Comparison of ENCODE assay signal across 9 cellular contexts in the genomic region with DNA sequence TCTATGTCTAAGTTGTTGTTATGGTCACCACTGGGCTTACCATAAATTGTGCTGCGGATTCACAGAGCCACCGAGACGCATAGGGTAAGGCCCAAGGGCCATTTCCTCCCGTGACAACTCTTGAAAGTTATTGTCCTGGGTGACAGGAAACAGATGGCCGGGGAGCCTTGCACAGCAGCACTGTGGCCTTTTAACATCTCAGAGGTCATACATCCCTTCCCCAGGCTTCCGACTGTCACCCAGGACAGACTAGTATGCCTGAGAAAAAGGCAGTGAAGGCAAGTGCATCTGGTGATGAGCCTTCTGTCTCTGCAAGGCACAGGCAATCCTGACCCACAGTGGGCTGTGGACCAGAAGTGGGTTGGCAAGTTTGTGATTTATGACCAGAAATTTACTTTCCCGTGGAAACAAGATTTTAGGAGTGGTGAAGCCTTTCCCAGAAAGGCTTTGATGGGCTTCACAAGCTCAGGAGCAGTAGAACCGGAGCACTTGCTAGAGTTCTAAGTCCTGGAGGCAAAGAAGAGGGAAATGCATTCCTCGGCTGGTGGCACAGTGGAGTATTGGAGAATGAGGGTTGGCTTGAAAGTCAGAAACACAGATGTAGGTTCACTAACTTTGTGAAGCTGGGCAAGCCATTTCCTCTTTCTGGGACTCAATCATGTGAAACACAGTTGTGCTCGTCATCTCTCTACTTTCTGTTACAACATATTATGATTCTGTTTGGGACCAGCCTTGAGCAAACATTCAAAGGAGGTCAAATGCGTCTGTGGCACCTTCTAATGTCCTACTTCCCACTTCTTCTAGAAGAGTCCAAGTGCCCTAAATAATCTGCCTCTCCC. TPM values are rescaled to one million over a fixed set of nuclear protein-coding genes. Genes with fewer than 3 reads are reported as not detected.
DNase-seq lines count a peak whose midpoint lies in the region; ATAC-seq and TF ChIP-seq lines count a peak whose summit lies in the region.
"Had no signal": no experiment of that assay in that cellular context is flagged by ENCODE, and none has a peak within 500 bp of the region (broad histone marks: within the 10 kb centered on the region; RNA-seq: fewer than 3 reads in every experiment).

No MANE protein-coding gene starts in this region.

- H3K27me3 ChIP-seq in right lobe of liver = no peaks in the 10 kb centered on the region
- H3K27me3 ChIP-seq in PC-3 (ENCODE audit: low read length) = peaks cover 54% of the 10 kb centered on the region
- H3K27me3 ChIP-seq in CD8-positive, alpha-beta memory T cell (ENCODE audit: insufficient read depth, low read length, poor library complexity, severe bottlenecking) = no peaks in the 10 kb centered on the region

- H2AFZ ChIP-seq in PC-3 (ENCODE audit: low read length) = no peak overlapping the region

- no peak overlapping the region for H3K4me2 ChIP-seq in PC-3 (ENCODE audit: low read length)

- no peak overlapping the region for H3K4me3 ChIP-seq in right lobe of liver
- no peak overlapping the region for H3K4me3 ChIP-seq in PC-3 (ENCODE audit: low read length)
- H3K4me3 ChIP-seq in CD8-positive, alpha-beta memory T cell (ENCODE audit: low read length) = no peak overlapping the region
- H3K4me3 ChIP-seq: SJSA1 had no signal

- H3K4me1 ChIP-seq in right lobe of liver = no peaks in the 10 kb centered on the region
- peaks cover 4% of the 10 kb centered on the region for H3K4me1 ChIP-seq in PC-3 (ENCODE audit: insufficient read depth, low read length)
- no peaks in the 10 kb centered on the region for H3K4me1 ChIP-seq in CD8-positive, alpha-beta memory T cell (ENCODE audit: insufficient read depth, low read length)
- H3K4me1 ChIP-seq: SJSA1 had no signal

- no peaks in the 10 kb centered on the region for H3K9me3 Mint-ChIP-seq in activated CD8-positive, alpha-beta T cell treated with anti-CD3 and anti-CD28 coated beads, Interleukin-2, amount 10 ng/mL, durations not matched to agents 7 days and 5 days (ENCODE audit: insufficient read depth)
- H3K9me3 Mint-ChIP-seq in CD8-positive, alpha-beta memory T cell = no peaks in the 10 kb centered on the region

- BruUV-seq in PC-3 (replicated peaks; lab: Mats Ljungman, UMichigan) = no TSS peak

- CTCF ChIA-PET in PC-3 (lab: Charles Lee) = no interaction called here
- CTCF ChIA-PET in activated CD8-positive, alpha-beta T cell treated with anti-CD3 and anti-CD28 coated beads, Interleukin-2, amount 10 ng/mL, durations not matched to agents 7 days and 5 days (lab: Charles Lee) = interaction anchor here (1.7 kb wide), 1 partner anchor 49 kb away, joined by 4 read pairs; no protein-coding TSS in a partner anchor
- CTCF ChIA-PET in CD8-positive, alpha-beta memory T cell (lab: Charles Lee) = no interaction called here

- 38% methylated on average over 10 of the region's 11 CpGs for WGBS in right lobe of liver (ENCODE audit: insufficient coverage, low coverage, low lambda C conversion rate, missing lambda C conversion rate)

- no peak for TF ChIP-seq POLR2A in GM18505 (IDR thresholded peaks at IDR 0.05; ENCODE audit: borderline replicate concordance, extremely low read depth, insufficient read depth, insufficient read length)
- no peak for TF ChIP-seq POLR2A in right lobe of liver (IDR thresholded peaks at IDR 0.05)

- H3K4me1 Mint-ChIP-seq in activated CD8-positive, alpha-beta T cell treated with anti-CD3 and anti-CD28 coated beads, Interleukin-2, amount 10 ng/mL, durations not matched to agents 7 days and 5 days (ENCODE audit: low read depth) = peaks cover 25% of the 10 kb centered on the region
- H3K4me1 Mint-ChIP-seq in CD8-positive, alpha-beta memory T cell = peaks cover 0 to 3% (median 0%) of the 10 kb centered on the region in 3 donors

- H3K9ac ChIP-seq in PC-3 (ENCODE audit: low read length) = no peak overlapping the region

- no peak overlapping the region for H3K27ac Mint-ChIP-seq in activated CD8-positive, alpha-beta T cell treated with anti-CD3 and anti-CD28 coated beads, Interleukin-2, amount 10 ng/mL, durations not matched to agents 7 days and 5 days
- peak overlapping the region in 1 of 8 donors; percentile 24 for H3K27ac Mint-ChIP-seq in CD8-positive, alpha-beta memory T cell

- H3F3A ChIP-seq in PC-3 (ENCODE audit: low read length, unreplicated experiment) = no peaks in the 10 kb centered on the region

- no peaks in the 10 kb centered on the region for H3K79me2 ChIP-seq in PC-3 (ENCODE audit: low read length)

- POLR2A ChIA-PET in PC-3 (lab: Charles Lee; ENCODE audit: unreplicated experiment) = no interaction called here
- POLR2A ChIA-PET in activated CD8-positive, alpha-beta T cell treated with anti-CD3 and anti-CD28 coated beads, Interleukin-2, amount 10 ng/mL, durations not matched to agents 7 days and 5 days (lab: Charles Lee) = no interaction called here
- POLR2A ChIA-PET in CD8-positive, alpha-beta memory T cell (lab: Charles Lee) = no interaction called here

- no peaks in the 10 kb centered on the region for H3K36me3 Mint-ChIP-seq in activated CD8-positive, alpha-beta T cell treated with anti-CD3 and anti-CD28 coated beads, Interleukin-2, amount 10 ng/mL, durations not matched to agents 7 days and 5 days (ENCODE audit: low read depth)
- H3K36me3 Mint-ChIP-seq in CD8-positive, alpha-beta memory T cell = peaks cover 0 to 11% (median 2%) of the 10 kb centered on the region in 3 donors

- no peak overlapping the region for H3K27ac ChIP-seq in right lobe of liver
- no peak overlapping the region for H3K27ac ChIP-seq in PC-3 (ENCODE audit: low read length)
- no peak overlapping the region for H3K27ac ChIP-seq in CD8-positive, alpha-beta memory T cell (ENCODE audit: low read depth, low read length)
- H3K27ac ChIP-seq: SJSA1 had no signal

- DNase-seq in right lobe of liver (no peak), PC-3 (no peak), cerebellar nuclear complex (lab: John Stamatoyannopoulos, UW) (no peak)
- DNase-seq in activated CD8-positive, alpha-beta T cell treated with anti-CD3 and anti-CD28 coated beads, Interleukin-2, amount 10 ng/mL, durations not matched to agents 7 days and 5 days = no peak
- DNase-seq in CD8-positive, alpha-beta memory T cell = no peak

- H3K9me2 ChIP-seq in PC-3 (replicated peaks; ENCODE audit: low read length) = no peaks in the 10 kb centered on the region

- TF ChIP-seq CTCF in right lobe of liver (IDR thresholded peaks at IDR 0.05) = no peak
- no peak for TF ChIP-seq CTCF in PC-3 (conservative IDR thresholded peaks at IDR 0.05; ENCODE audit: low read depth, low read length)

- H4K20me1 ChIP-seq in PC-3 (ENCODE audit: low read length) = no peaks in the 10 kb centered on the region

- H3K4me3 Mint-ChIP-seq in activated CD8-positive, alpha-beta T cell treated with anti-CD3 and anti-CD28 coated beads, Interleukin-2, amount 10 ng/mL, durations not matched to agents 7 days and 5 days = no peak overlapping the region
- no peak overlapping the region for H3K4me3 Mint-ChIP-seq in CD8-positive, alpha-beta memory T cell

- peak; percentile 70 for ATAC-seq in GM18505 (IDR thresholded peaks at IDR 0.05; ENCODE audit: unreplicated experiment)
- ATAC-seq in GM21529 (IDR thresholded peaks at IDR 0.05; ENCODE audit: unreplicated experiment) = peak; percentile 73
- peak; percentile 68 for ATAC-seq in HG03521 (IDR thresholded peaks at IDR 0.05; ENCODE audit: unreplicated experiment)
- ATAC-seq in right lobe of liver = peak; percentile 27 to 53 (median 44)
- no peak for ATAC-seq in PC-3
- ATAC-seq in activated CD8-positive, alpha-beta T cell treated with anti-CD3 and anti-CD28 coated beads, Interleukin-2, amount 10 ng/mL, durations not matched to agents 7 days and 5 days = no peak

- intact Hi-C loops in right lobe of liver (cut with DNase I) = no loop called here
- intact Hi-C loops in PC-3 (cut with micrococcal nuclease) = no loop called here

- H3K36me3 ChIP-seq in right lobe of liver (no peaks in the 10 kb centered on the region), PC-3 (ENCODE audit: low read depth, low read length) (no peaks in the 10 kb centered on the region)
- no peaks in the 10 kb centered on the region for H3K36me3 ChIP-seq in CD8-positive, alpha-beta memory T cell (ENCODE audit: insufficient read depth, low read length)
- H3K36me3 ChIP-seq: SJSA1 had no signal

- H3K9me3 ChIP-seq in right lobe of liver = no peaks in the 10 kb centered on the region
- no peaks in the 10 kb centered on the region for H3K9me3 ChIP-seq in PC-3 (ENCODE audit: low read length)
- no peaks in the 10 kb centered on the region for H3K9me3 ChIP-seq in CD8-positive, alpha-beta memory T cell (ENCODE audit: low read length)
- H3K9me3 ChIP-seq: SJSA1 had no signal

- peaks cover 19% of the 10 kb centered on the region for H3K27me3 Mint-ChIP-seq in activated CD8-positive, alpha-beta T cell treated with anti-CD3 and anti-CD28 coated beads, Interleukin-2, amount 10 ng/mL, durations not matched to agents 7 days and 5 days (ENCODE audit: low read depth)
- peaks cover 11 to 39% of the 10 kb centered on the region in 2 donors for H3K27me3 Mint-ChIP-seq in CD8-positive, alpha-beta memory T cell

RNA-seq across cellular contexts. Expression of a gene that starts 2.0 kb away (rescaled TPM):
- total RNA-seq in right lobe of liver (under 1 TPM in 1 of 6 experiments, not detected in 5; 0.12 TPM), PC-3 (2014; rRNA removed) (0.35 TPM in 1 of 2 replicates, not detected in the other)
- not detected for total RNA-seq in activated CD8-positive, alpha-beta T cell treated with anti-CD3 and anti-CD28 coated beads, Interleukin-2, amount 10 ng/mL, durations not matched to agents 7 days and 5 days
- under 1 TPM; 0.31 to 0.40 TPM for total RNA-seq in CD8-positive, alpha-beta memory T cell
- polyA plus RNA-seq in CD8-positive, alpha-beta memory T cell = 0.07 TPM
- total RNA-seq: SJSA1 had no signal

RNA-seq across cellular contexts. Expression of a gene that starts 14.6 kb away (rescaled TPM):
- 10 to 100 TPM in 1 of 6 experiments, 1 to 10 TPM in 5; 4.0 to 10.6 (median 7.6) TPM for total RNA-seq in right lobe of liver
- total RNA-seq in PC-3 (2014; rRNA removed) = 3.2 and 4.4 TPM in 2 replicates
- under 1 TPM; 0.05 to 0.21 TPM for total RNA-seq in activated CD8-positive, alpha-beta T cell treated with anti-CD3 and anti-CD28 coated beads, Interleukin-2, amount 10 ng/mL, durations not matched to agents 7 days and 5 days
- total RNA-seq in CD8-positive, alpha-beta memory T cell = 1 to 10 TPM; 2.3 TPM
- 4.3 TPM for polyA plus RNA-seq in CD8-positive, alpha-beta memory T cell

Comparison
In these comparisons a context has a peak if more than half of its experiments do, and no peak if none do; other contexts are left out.
1. ATAC-seq: peak in GM18505 (single experiment), GM21529 (single experiment), HG03521 (single experiment) and right lobe of liver (4 of 4); none in PC-3 (single experiment) and activated CD8-positive, alpha-beta T cell treated with anti-CD3 and anti-CD28 coated beads, Interleukin-2, amount 10 ng/mL, durations not matched to agents 7 days and 5 days (single experiment).